ENCODE assay signal across 1 cellular context in genomic region chr17:51260960-51261958, GRCh38.
TF ChIP-seq lines count a peak whose summit lies in the region.

No MANE protein-coding gene starts in this region.

TF ChIP-seq in GM12878, 131 proteins besides CTCF, POLR2A, EP300 and RAD21 (continued from another document):
- TF ChIP-seq RELB (IDR thresholded peaks at IDR 0.05; ENCODE audit: low read depth) = no peak
- TF ChIP-seq NKRF (conservative IDR thresholded peaks at IDR 0.05) = no peak; the same call in 1 of the 2 replicates
- no peak for TF ChIP-seq ETV6 (conservative IDR thresholded peaks at IDR 0.05 in 1 of 2, IDR thresholded peaks at IDR 0.05 in 1 of 2; ENCODE audit: borderline replicate concordance in 1 of 2, low read depth in 1 of 2)
- TF ChIP-seq HSF1 (IDR thresholded peaks at IDR 0.05; ENCODE audit: low read depth, low read length) = no peak
- TF ChIP-seq POU2F2 (IDR thresholded peaks at IDR 0.05; ENCODE audit: borderline replicate concordance, low read depth, low read length) = no peak
- no peak for TF ChIP-seq SMAD5 (IDR thresholded peaks at IDR 0.05; ENCODE audit: low read depth)
- TF ChIP-seq MLLT1 (IDR thresholded peaks at IDR 0.05) = peak; percentile 73
- 0 out of 2 replicates have a peak, but pooled peaks have one; percentile 13 for TF ChIP-seq ZNF24 (IDR thresholded peaks at IDR 0.05)
- no peak for TF ChIP-seq ZNF384 (IDR thresholded peaks at IDR 0.05; ENCODE audit: borderline replicate concordance, low read depth, low read length)
